ENCODE assay signal across 16 cellular contexts in genomic region chr3:127011270-127011992, GRCh38. TPM values are rescaled to one million over a fixed set of nuclear protein-coding genes. Genes with fewer than 3 reads are reported as not detected.
DNase-seq lines count a peak whose midpoint lies in the region; ATAC-seq and TF ChIP-seq lines count a peak whose summit lies in the region.
"Had no signal": no experiment of that assay in that cellular context is flagged by ENCODE, and none has a peak within 500 bp of the region (broad histone marks: within the 10 kb centered on the region; RNA-seq: fewer than 3 reads in every experiment).

No MANE protein-coding gene starts in this region.

- H3K9me3 ChIP-seq in right cardiac atrium (ENCODE audit: control insufficient read depth, low read length) = no peaks in the 10 kb centered on the region
- no peaks in the 10 kb centered on the region for H3K9me3 ChIP-seq in neural progenitor cell (ENCODE audit: low read depth)

- ATAC-seq in GM23338 = no peak
- ATAC-seq in right cardiac atrium = peak; percentile 23 to 36
- ATAC-seq: activated T-helper 17 cell treated with anti-CD3 and anti-CD28 coated beads, Interleukin-2, amount 50 U/mL, for 72 hours had no signal

- H3K4me1 ChIP-seq in GM23338 (ENCODE audit: insufficient read depth) = no peaks in the 10 kb centered on the region
- H3K4me1 ChIP-seq in right cardiac atrium (ENCODE audit: control insufficient read depth, insufficient read depth, low read length) = peaks cover 3% of the 10 kb centered on the region
- no peaks in the 10 kb centered on the region for H3K4me1 ChIP-seq in neural progenitor cell

- H2AFZ ChIP-seq in GM23338 (no peak overlapping the region), neural progenitor cell (replicated peaks) (no peak overlapping the region)

- H3K36me3 ChIP-seq in GM23338 (ENCODE audit: insufficient read depth) (no peaks in the 10 kb centered on the region), neural progenitor cell (no peaks in the 10 kb centered on the region)

- H3K27ac ChIP-seq in GM23338 (ENCODE audit: low read depth) (no peak overlapping the region), right cardiac atrium (ENCODE audit: low read length) (no peak overlapping the region), neural progenitor cell (no peak overlapping the region)
- H3K27ac ChIP-seq: cardiac muscle cell had no signal

- H3K4me3 Mint-ChIP-seq in GM23338 (no peak overlapping the region), chondrocyte (ENCODE audit: unreplicated experiment) (no peak overlapping the region), Calu3 (ENCODE audit: low read depth, unreplicated experiment) (no peak overlapping the region), neural progenitor cell (no peak overlapping the region)
- H3K4me3 Mint-ChIP-seq: activated T-helper 17 cell treated with anti-CD3 and anti-CD28 coated beads, Interleukin-2, amount 50 U/mL, for 72 hours had no signal

- no peaks in the 10 kb centered on the region for H3K9me2 ChIP-seq in GM23338 (ENCODE audit: insufficient read depth)

- DNase-seq in AG08395 (ENCODE audit: low spot score) = peak; percentile 36
- no peak for DNase-seq in GM23338 (ENCODE audit: low spot score)
- DNase-seq in chondrocyte (ENCODE audit: low spot score) = no peak
- peak; percentile 64 to 82 (median 76) for DNase-seq in right cardiac atrium
- DNase-seq in HPDE6-E6E7 (ENCODE audit: extremely low spot score) = no peak
- DNase-seq in SKM-1 (lab: John Stamatoyannopoulos, UW; ENCODE audit: unreplicated experiment) = no peak
- no peak for DNase-seq in Calu3
- DNase-seq in neural progenitor cell (ENCODE audit: low spot score) = no peak
- DNase-seq: activated CD4-positive, alpha-beta T cell treated with anti-CD3 and anti-CD28 coated beads, Interleukin-2, amount 50 U/mL, for 1 hour; KBM-7; NCI-H2029; posterior cingulate gyrus; stimulated activated CD4-positive, alpha-beta T cell treated with anti-CD3 and anti-CD28 coated beads, Interleukin-2, amount 100 ng/mL, for 24 hours; T-helper 2 cell had no signal

- H3K27me3 Mint-ChIP-seq in GM23338 (ENCODE audit: insufficient read depth, low read depth, poor library complexity) (peaks cover 7% of the 10 kb centered on the region), chondrocyte (ENCODE audit: low read depth) (no peaks in the 10 kb centered on the region), Calu3 (ENCODE audit: unreplicated experiment) (no peaks in the 10 kb centered on the region), neural progenitor cell (ENCODE audit: insufficient read depth, low read depth) (peaks cover 2% of the 10 kb centered on the region)
- H3K27me3 Mint-ChIP-seq: activated T-helper 17 cell treated with anti-CD3 and anti-CD28 coated beads, Interleukin-2, amount 50 U/mL, for 72 hours had no signal

- H3F3A ChIP-seq in GM23338 (replicated peaks; ENCODE audit: low read depth) = no peaks in the 10 kb centered on the region
- no peaks in the 10 kb centered on the region for H3F3A ChIP-seq in neural progenitor cell (ENCODE audit: low read depth)

- CTCF ChIA-PET in Calu3 (lab: Charles Lee) = no interaction called here

- peaks cover 5% of the 10 kb centered on the region; the same call in 2 of the 3 replicates for H3K4me1 Mint-ChIP-seq in GM23338
- peaks cover 42% of the 10 kb centered on the region for H3K4me1 Mint-ChIP-seq in chondrocyte (ENCODE audit: low read depth)
- no peaks in the 10 kb centered on the region for H3K4me1 Mint-ChIP-seq in Calu3 (ENCODE audit: low read depth, unreplicated experiment)
- peaks cover 35% of the 10 kb centered on the region for H3K4me1 Mint-ChIP-seq in neural progenitor cell

- no peaks in the 10 kb centered on the region for H3K79me2 ChIP-seq in GM23338 (replicated peaks; ENCODE audit: insufficient read depth)
- no peaks in the 10 kb centered on the region for H3K79me2 ChIP-seq in neural progenitor cell (ENCODE audit: low read depth)

- H3K36me3 Mint-ChIP-seq in GM23338 (ENCODE audit: low read depth) = peaks cover 21% of the 10 kb centered on the region
- H3K36me3 Mint-ChIP-seq in chondrocyte (ENCODE audit: low read depth) = peaks cover 12% of the 10 kb centered on the region
- H3K36me3 Mint-ChIP-seq in Calu3 (ENCODE audit: insufficient read depth, unreplicated experiment) = peaks cover 48% of the 10 kb centered on the region
- H3K36me3 Mint-ChIP-seq in neural progenitor cell = peaks cover 11% of the 10 kb centered on the region

- H3K27me3 ChIP-seq in GM23338 (ENCODE audit: insufficient read depth) = no peaks in the 10 kb centered on the region
- H3K27me3 ChIP-seq in right cardiac atrium (ENCODE audit: control insufficient read depth, insufficient read depth) = no peaks in the 10 kb centered on the region
- no peaks in the 10 kb centered on the region for H3K27me3 ChIP-seq in neural progenitor cell
- H3K27me3 ChIP-seq: cardiac muscle cell had no signal

- WGBS in right cardiac atrium = 85% methylated on average over 8 of the region's 8 CpGs

- intact Hi-C loops in right cardiac atrium (cut with DNase I) = no loop called here
- intact Hi-C loops in Calu3 (cut with micrococcal nuclease; ENCODE audit: unreplicated experiment) = no loop called here

- H3K4me2 ChIP-seq in GM23338 (no peak overlapping the region), neural progenitor cell (no peak overlapping the region)

- peak overlapping the region; percentile 87 for H3K27ac Mint-ChIP-seq in GM23338
- H3K27ac Mint-ChIP-seq in chondrocyte (ENCODE audit: unreplicated experiment) = peak overlapping the region; percentile 90
- H3K27ac Mint-ChIP-seq in Calu3 (ENCODE audit: unreplicated experiment) = no peak overlapping the region
- no peak overlapping the region for H3K27ac Mint-ChIP-seq in neural progenitor cell
- H3K27ac Mint-ChIP-seq: activated T-helper 17 cell treated with anti-CD3 and anti-CD28 coated beads, Interleukin-2, amount 50 U/mL, for 72 hours had no signal

- no peaks in the 10 kb centered on the region; the same call in 2 of the 3 replicates for H3K9me3 Mint-ChIP-seq in GM23338
- H3K9me3 Mint-ChIP-seq in chondrocyte (ENCODE audit: low read depth) = no peaks in the 10 kb centered on the region
- no peaks in the 10 kb centered on the region for H3K9me3 Mint-ChIP-seq in Calu3 (ENCODE audit: low read depth, unreplicated experiment)
- no peaks in the 10 kb centered on the region for H3K9me3 Mint-ChIP-seq in neural progenitor cell
- H3K9me3 Mint-ChIP-seq: activated T-helper 17 cell treated with anti-CD3 and anti-CD28 coated beads, Interleukin-2, amount 50 U/mL, for 72 hours had no signal

- H3K4me3 ChIP-seq in GM23338 = no peak overlapping the region
- no peak overlapping the region for H3K4me3 ChIP-seq in right cardiac atrium (ENCODE audit: low read length)
- no peak overlapping the region for H3K4me3 ChIP-seq in neural progenitor cell
- H3K4me3 ChIP-seq: cardiac muscle cell had no signal

- BruUV-seq in Calu3 (replicated peaks; lab: Mats Ljungman, UMichigan) = no TSS peak

- TF ChIP-seq CTCF in GM23338 (conservative IDR thresholded peaks at IDR 0.05; ENCODE audit: low read depth in 2 of 2) (no peak), chondrocyte (IDR thresholded peaks at IDR 0.05) (no peak), Calu3 (IDR thresholded peaks at IDR 0.05; ENCODE audit: unreplicated experiment) (no peak), neural progenitor cell (IDR thresholded peaks at IDR 0.05) (no peak)

- H4K20me1 ChIP-seq in GM23338 (replicated peaks; ENCODE audit: insufficient read depth) (no peaks in the 10 kb centered on the region; the same call in 1 of the 2 replicates), neural progenitor cell (ENCODE audit: low read depth) (peaks cover 53% of the 10 kb centered on the region)

- H3K9ac ChIP-seq in neural progenitor cell = no peak overlapping the region

TF ChIP-seq in GM23338, 12 proteins besides CTCF, POLR2A, EP300 and RAD21 (continues in another document):
- TF ChIP-seq ZNF114 (CRISPR knock-in tag; IDR thresholded peaks at IDR 0.05) (no peak), POLR2AphosphoS5 (IDR thresholded peaks at IDR 0.05; ENCODE audit: low read depth) (no peak), EZH2 (IDR thresholded peaks at IDR 0.05; ENCODE audit: low read depth, unreplicated experiment) (no peak), JUNB (IDR thresholded peaks at IDR 0.05; ENCODE audit: unreplicated experiment) (no peak), STAT1 (IDR thresholded peaks at IDR 0.05; ENCODE audit: unreplicated experiment) (no peak)
- TF ChIP-seq, protein P1, sequence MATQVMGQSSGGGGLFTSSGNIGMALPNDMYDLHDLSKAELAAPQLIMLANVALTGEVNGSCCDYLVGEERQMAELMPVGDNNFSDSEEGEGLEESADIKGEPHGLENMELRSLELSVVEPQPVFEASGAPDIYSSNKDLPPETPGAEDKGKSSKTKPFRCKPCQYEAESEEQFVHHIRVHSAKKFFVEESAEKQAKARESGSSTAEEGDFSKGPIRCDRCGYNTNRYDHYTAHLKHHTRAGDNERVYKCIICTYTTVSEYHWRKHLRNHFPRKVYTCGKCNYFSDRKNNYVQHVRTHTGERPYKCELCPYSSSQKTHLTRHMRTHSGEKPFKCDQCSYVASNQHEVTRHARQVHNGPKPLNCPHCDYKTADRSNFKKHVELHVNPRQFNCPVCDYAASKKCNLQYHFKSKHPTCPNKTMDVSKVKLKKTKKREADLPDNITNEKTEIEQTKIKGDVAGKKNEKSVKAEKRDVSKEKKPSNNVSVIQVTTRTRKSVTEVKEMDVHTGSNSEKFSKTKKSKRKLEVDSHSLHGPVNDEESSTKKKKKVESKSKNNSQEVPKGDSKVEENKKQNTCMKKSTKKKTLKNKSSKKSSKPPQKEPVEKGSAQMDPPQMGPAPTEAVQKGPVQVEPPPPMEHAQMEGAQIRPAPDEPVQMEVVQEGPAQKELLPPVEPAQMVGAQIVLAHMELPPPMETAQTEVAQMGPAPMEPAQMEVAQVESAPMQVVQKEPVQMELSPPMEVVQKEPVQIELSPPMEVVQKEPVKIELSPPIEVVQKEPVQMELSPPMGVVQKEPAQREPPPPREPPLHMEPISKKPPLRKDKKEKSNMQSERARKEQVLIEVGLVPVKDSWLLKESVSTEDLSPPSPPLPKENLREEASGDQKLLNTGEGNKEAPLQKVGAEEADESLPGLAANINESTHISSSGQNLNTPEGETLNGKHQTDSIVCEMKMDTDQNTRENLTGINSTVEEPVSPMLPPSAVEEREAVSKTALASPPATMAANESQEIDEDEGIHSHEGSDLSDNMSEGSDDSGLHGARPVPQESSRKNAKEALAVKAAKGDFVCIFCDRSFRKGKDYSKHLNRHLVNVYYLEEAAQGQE (IDR thresholded peaks at IDR 0.05; ENCODE audit: unreplicated experiment) = no peak

RNA-seq across cellular contexts. Expression of gene PLXNA1, which starts 28.5 kb away (rescaled TPM):
- 73.5 and 80.2 TPM in 2 replicates for total RNA-seq in GM23338 (2014; rRNA removed; shearing (Covaris generic))
- polyA plus RNA-seq in GM23338 (2016; fragmentation: Nextera tagmentation; extraction: Ambion mirVana) (10.6 and 11.0 TPM in 2 replicates), right cardiac atrium (9.9 TPM)
- total RNA-seq in chondrocyte (69.8 to 99.1 TPM (median 98.2 TPM) in 3 replicates), right cardiac atrium (10 to 100 TPM; 12.8 to 17.8 (median 15.2) TPM), Calu3 (2022) (81.1 and 84.3 TPM in 2 replicates), neural progenitor cell (ENCODE audit: low replicate concordance) (34.7 and 89.1 TPM in 2 replicates)

Comparison
In these comparisons a context has a peak if more than half of its experiments do, and no peak if none do; other contexts are left out.
1. DNase-seq: peak in AG08395 (single experiment) and right cardiac atrium (3 of 3); none in GM23338 (single experiment), chondrocyte (single experiment), HPDE6-E6E7 (single experiment), SKM-1 (single experiment), Calu3 (single experiment) and neural progenitor cell (single experiment).
2. H3K27ac Mint-ChIP-seq: peak in GM23338 (single experiment) and chondrocyte (single experiment); none in Calu3 (single experiment) and neural progenitor cell (single experiment).